In genomic region chr19:6213696-6214585, GRCh38 we compare ENCODE assay signal across 11 cellular contexts.
"Had no signal": no experiment of that assay in that cellular context is flagged by ENCODE, and none has a peak within 500 bp of the region (broad histone marks: within the 10 kb centered on the region; RNA-seq: fewer than 3 reads in every experiment).

No MANE protein-coding gene starts in this region.

- DNase-seq: activated CD4-positive, alpha-beta T cell treated with anti-CD3 and anti-CD28 coated beads, Interleukin-2, amount 50 U/mL, for 1 hour; activated effector memory CD4-positive, alpha-beta T cell treated with Interleukin-2 at 50 U/mL for 16 hours; effector memory CD4-positive, alpha-beta T cell; left cardiac atrium; mammary epithelial cell; stimulated activated CD4-positive, alpha-beta T cell treated with anti-CD3 and anti-CD28 coated beads, Interleukin-4, amount 100 ng/mL, for 1 hour; stimulated activated CD8-positive, alpha-beta memory T cell treated with anti-CD3 and anti-CD28 coated beads, Interleukin-4, amount 100 ng/mL, for 48 hours; stimulated activated naive CD8-positive, alpha-beta T cell treated with anti-CD3 and anti-CD28 coated beads, Interleukin-15, amount 100 ng/mL, for 72 hours had no signal

- H3K36me3 Mint-ChIP-seq: activated naive CD4-positive, alpha-beta T cell treated with anti-CD3 and anti-CD28 coated beads, Interleukin-2, amount 50 U/mL, for 24 hours had no signal

- H3K27ac Mint-ChIP-seq: activated naive CD4-positive, alpha-beta T cell treated with anti-CD3 and anti-CD28 coated beads, Interleukin-2, amount 50 U/mL, for 24 hours; naive thymus-derived CD8-positive, alpha-beta T cell had no signal

- H3K4me3 Mint-ChIP-seq: activated naive CD4-positive, alpha-beta T cell treated with anti-CD3 and anti-CD28 coated beads, Interleukin-2, amount 50 U/mL, for 24 hours; central memory CD8-positive, alpha-beta T cell; naive thymus-derived CD8-positive, alpha-beta T cell; stimulated activated naive CD8-positive, alpha-beta T cell treated with anti-CD3 and anti-CD28 coated beads, Interleukin-15, amount 100 ng/mL, for 72 hours had no signal

- H3K4me1 Mint-ChIP-seq: activated naive CD4-positive, alpha-beta T cell treated with anti-CD3 and anti-CD28 coated beads, Interleukin-2, amount 50 U/mL, for 24 hours; stimulated activated naive CD8-positive, alpha-beta T cell treated with anti-CD3 and anti-CD28 coated beads, Interleukin-15, amount 100 ng/mL, for 72 hours had no signal

- H3K27me3 Mint-ChIP-seq: activated naive CD4-positive, alpha-beta T cell treated with anti-CD3 and anti-CD28 coated beads, Interleukin-2, amount 50 U/mL, for 24 hours; central memory CD8-positive, alpha-beta T cell; naive thymus-derived CD8-positive, alpha-beta T cell; stimulated activated naive CD8-positive, alpha-beta T cell treated with anti-CD3 and anti-CD28 coated beads, Interleukin-15, amount 100 ng/mL, for 72 hours had no signal

- H3K9me3 Mint-ChIP-seq: activated naive CD4-positive, alpha-beta T cell treated with anti-CD3 and anti-CD28 coated beads, Interleukin-2, amount 50 U/mL, for 24 hours; central memory CD8-positive, alpha-beta T cell; naive thymus-derived CD8-positive, alpha-beta T cell; stimulated activated naive CD8-positive, alpha-beta T cell treated with anti-CD3 and anti-CD28 coated beads, Interleukin-15, amount 100 ng/mL, for 72 hours had no signal
